Comparison of ENCODE assay signal across 9 cellular contexts in the genomic region with DNA sequence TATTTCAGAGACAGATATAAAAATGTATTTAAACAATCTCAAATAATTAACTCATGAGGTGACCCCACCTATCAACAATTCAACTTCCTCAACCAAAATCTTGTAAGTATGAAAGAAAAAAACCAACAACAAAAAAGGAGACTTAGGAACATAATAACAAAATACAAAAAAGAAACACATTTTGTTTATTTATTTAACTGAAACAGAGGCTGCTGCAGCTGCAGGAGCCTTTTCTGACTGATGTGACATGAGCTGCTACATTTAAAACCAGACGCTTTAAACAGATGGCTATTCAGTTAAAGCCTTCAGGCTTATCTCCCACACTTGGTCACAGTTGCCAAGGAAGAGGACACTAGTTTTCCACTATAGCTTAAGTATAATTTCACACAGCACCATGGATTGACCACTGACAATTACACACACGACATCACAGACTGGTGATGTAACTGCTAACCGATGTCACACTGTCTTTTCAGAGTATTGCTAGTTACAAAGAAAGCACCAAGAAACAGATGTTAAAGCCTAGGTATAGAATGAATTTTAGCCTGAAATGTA.
DNase-seq lines count a peak whose midpoint lies in the region; ATAC-seq, FAIRE-seq and TF ChIP-seq lines count a peak whose summit lies in the region.
"Had no signal": no experiment of that assay in that cellular context is flagged by ENCODE, and none has a peak within 500 bp of the region (broad histone marks: within the 10 kb centered on the region; RNA-seq: fewer than 3 reads in every experiment).

No MANE protein-coding gene starts in this region.

- POLR2A ChIA-PET in HEK293T (lab: Yijun Ruan, JAX), result no interaction called here

- in situ Hi-C loops in astrocyte of the spinal cord (cut with HindIII; ENCODE audit: low sequenced_read_pairs), result no loop called here
- in situ Hi-C loops in GM13977 (cut with MboI; ENCODE audit: low pct_unique_long_range_greater_than_20kb, low sequenced_read_pairs, unreplicated experiment), result no loop called here

- TF ChIP-seq CTCF in D721Med (IDR thresholded peaks at IDR 0.05; ENCODE audit: insufficient read depth, missing control alignments), result no peak
- TF ChIP-seq CTCF in astrocyte of the spinal cord (IDR thresholded peaks at IDR 0.05; ENCODE audit: low read depth, low read length), result no peak
- no peak for TF ChIP-seq CTCF in lung (IDR thresholded peaks at IDR 0.05; ENCODE audit: control extremely low read depth, extremely low read depth)
- TF ChIP-seq CTCF in GM13977 (IDR thresholded peaks at IDR 0.05; ENCODE audit: extremely low read depth, insufficient read depth, missing control alignments), result no peak

- H3K4me1 ChIP-seq in lung (ENCODE audit: control insufficient read depth in 2 of 2, insufficient read depth in 2 of 2, low read length in 2 of 2), result peaks cover 10 to 31% of the 10 kb centered on the region in 2 donors

- H3K4me3 ChIP-seq in astrocyte of the spinal cord (ENCODE audit: low read depth, low read length) (no peak overlapping the region), lung (no peak overlapping the region)

- CTCF ChIA-PET in HEK293T (lab: Yijun Ruan, JAX), result interaction anchor here (0.6 kb wide), 1 partner anchor 77 kb away, joined by 3 read pairs; no protein-coding TSS in a partner anchor

- DNase-seq in D721Med (ENCODE audit: insufficient read length, low spot score) (no peak), NCI-H2029 (lab: John Stamatoyannopoulos, UW) (peak; percentile 25), astrocyte of the spinal cord (ENCODE audit: low read depth, low spot score) (peak; percentile 43), lung (ENCODE audit: low spot score) (no peak), GM13977 (ENCODE audit: low spot score) (no peak), HEK293T (ENCODE audit: extremely low spot score) (no peak)
- DNase-seq: activated effector memory CD4-positive, alpha-beta T cell treated with Interleukin-2 at 50 U/mL for 16 hours had no signal

- H3K36me3 ChIP-seq in lung (ENCODE audit: control insufficient read depth in 2 of 2, insufficient read depth in 2 of 2, low read length in 2 of 2), result no peaks in the 10 kb centered on the region

- peak; percentile 93 for FAIRE-seq in D721Med (lab: Jason Lieb, UNC)

- WGBS in lung, 2 donors, result 26 to 39% methylated on average over 3 of the region's 3 CpGs

- ATAC-seq in lung (ENCODE audit: insufficient read depth, low FRiP score) (no peak), GM18517 (IDR thresholded peaks at IDR 0.05; ENCODE audit: unreplicated experiment) (no peak), GM19035 (IDR thresholded peaks at IDR 0.05; ENCODE audit: unreplicated experiment) (no peak)

- peak overlapping the region; percentile 31 to 75 for H3K27ac ChIP-seq in lung (ENCODE audit: low read depth in 1 of 2, low read length in 1 of 2)

- H3K27me3 ChIP-seq in lung (ENCODE audit: control insufficient read depth, insufficient read depth), result no peaks in the 10 kb centered on the region

- no peaks in the 10 kb centered on the region for H3K9me3 ChIP-seq in lung (ENCODE audit: control insufficient read depth in 2 of 2, insufficient read depth in 1 of 2, low read length in 1 of 2)

TF ChIP-seq in HEK293T, 16 proteins besides CTCF, POLR2A, EP300 and RAD21:
- no peak for TF ChIP-seq SUZ12 (IDR thresholded peaks at IDR 0.05)
- no peak for TF ChIP-seq BHLHE40 (IDR thresholded peaks at IDR 0.05; ENCODE audit: borderline replicate concordance)
- TF ChIP-seq LEF1 (IDR thresholded peaks at IDR 0.05; ENCODE audit: borderline replicate concordance), result no peak
- no peak for TF ChIP-seq FOXK2 (IDR thresholded peaks at IDR 0.05)
- TF ChIP-seq L3MBTL2 (conservative IDR thresholded peaks at IDR 0.05), result no peak
- no peak for TF ChIP-seq FOXM1 (IDR thresholded peaks at IDR 0.05; ENCODE audit: borderline replicate concordance)
- TF ChIP-seq FOXA1 (IDR thresholded peaks at IDR 0.05), result no peak
- TF ChIP-seq ELF4 (IDR thresholded peaks at IDR 0.05), result no peak
- TF ChIP-seq ARNT (IDR thresholded peaks at IDR 0.05), result no peak
- TF ChIP-seq SP1 (IDR thresholded peaks at IDR 0.05), result no peak
- TF ChIP-seq, protein P1, sequence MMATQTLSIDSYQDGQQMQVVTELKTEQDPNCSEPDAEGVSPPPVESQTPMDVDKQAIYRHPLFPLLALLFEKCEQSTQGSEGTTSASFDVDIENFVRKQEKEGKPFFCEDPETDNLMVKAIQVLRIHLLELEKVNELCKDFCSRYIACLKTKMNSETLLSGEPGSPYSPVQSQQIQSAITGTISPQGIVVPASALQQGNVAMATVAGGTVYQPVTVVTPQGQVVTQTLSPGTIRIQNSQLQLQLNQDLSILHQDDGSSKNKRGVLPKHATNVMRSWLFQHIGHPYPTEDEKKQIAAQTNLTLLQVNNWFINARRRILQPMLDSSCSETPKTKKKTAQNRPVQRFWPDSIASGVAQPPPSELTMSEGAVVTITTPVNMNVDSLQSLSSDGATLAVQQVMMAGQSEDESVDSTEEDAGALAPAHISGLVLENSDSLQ (IDR thresholded peaks at IDR 0.05), result no peak
- TF ChIP-seq HDGF (IDR thresholded peaks at IDR 0.05; ENCODE audit: borderline replicate concordance), result no peak
- no peak for TF ChIP-seq CTBP1 (IDR thresholded peaks at IDR 0.05; ENCODE audit: borderline replicate concordance)
- TF ChIP-seq TARDBP (IDR thresholded peaks at IDR 0.05), result no peak
- TF ChIP-seq ZNF384 (IDR thresholded peaks at IDR 0.05), result no peak

Comparison
In these comparisons a context has a peak if more than half of its experiments do, and no peak if none do; other contexts are left out.
1. DNase-seq: peak in NCI-H2029 (single experiment) and astrocyte of the spinal cord (single experiment); none in D721Med (single experiment), lung (single experiment), GM13977 (single experiment) and HEK293T (single experiment).